8 cellular contexts compared by ENCODE assay signal in the genomic region with DNA sequence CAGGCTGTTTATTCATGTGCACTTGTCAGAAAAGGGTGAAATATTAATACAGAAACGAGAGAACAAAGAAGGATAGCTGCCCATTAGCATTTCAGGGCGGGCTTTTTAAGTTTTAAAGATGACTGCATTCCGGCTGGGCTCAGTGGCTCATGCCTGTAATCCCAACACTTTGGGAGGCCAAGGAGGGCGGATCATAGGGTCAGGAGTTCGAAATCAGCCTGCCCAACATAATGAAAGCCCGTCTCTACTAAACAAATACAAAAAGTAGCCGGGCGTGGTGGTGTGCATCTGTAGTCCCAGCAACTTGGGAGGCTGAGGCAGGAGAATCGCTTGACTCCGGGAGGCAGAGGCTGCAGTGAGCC.
DNase-seq lines count a peak whose midpoint lies in the region; TF ChIP-seq lines count a peak whose summit lies in the region.

No MANE protein-coding gene starts in this region.

- H3K9me3 Mint-ChIP-seq in HFFc6 = no peaks in the 10 kb centered on the region

- no peak overlapping the region for H3K27ac Mint-ChIP-seq in HFFc6

- H3K4me1 Mint-ChIP-seq in HFFc6 (ENCODE audit: low read depth) = no peaks in the 10 kb centered on the region

- no peak for TF ChIP-seq CTCF in HFFc6 (IDR thresholded peaks at IDR 0.05)

- no peaks in the 10 kb centered on the region for H3K36me3 ChIP-seq in skeletal muscle tissue (ENCODE audit: control insufficient read depth in 3 of 3, insufficient read depth in 3 of 3, low read length in 3 of 3)

- H3K4me3 Mint-ChIP-seq in HFFc6 = no peak overlapping the region

- H3K27me3 Mint-ChIP-seq in HFFc6 (ENCODE audit: insufficient read depth) = peaks cover 1% of the 10 kb centered on the region

- peaks cover 45 to 89% (median 70%) of the 10 kb centered on the region in 3 donors for H3K27me3 ChIP-seq in skeletal muscle tissue (ENCODE audit: control insufficient read depth in 3 of 3, insufficient read depth in 3 of 3, low read length in 3 of 3)

- DNase-seq in DMS53 (lab: John Stamatoyannopoulos, UW) = peak; percentile 65
- DNase-seq in DMS53 treated with DMSO at 0.1 percent for 48 hours (lab: John Stamatoyannopoulos, UW; ENCODE audit: unreplicated experiment) = no peak
- peak; percentile 75 for DNase-seq in RKO (ENCODE audit: low spot score)
- peak; percentile 34 for DNase-seq in fibroblast of peridontal ligament (ENCODE audit: extremely low read depth)
- no peak for DNase-seq in NCI-H446 treated with DMSO at 0.1 percent for 48 hours (lab: John Stamatoyannopoulos, UW)
- DNase-seq in anterior cingulate cortex (lab: John Stamatoyannopoulos, UW) = no peak
- DNase-seq in HFFc6 = no peak

- H3K36me3 Mint-ChIP-seq in HFFc6 (ENCODE audit: low read depth) = no peaks in the 10 kb centered on the region

- peak overlapping the region; percentile 73 for H3K27ac ChIP-seq in skeletal muscle tissue (ENCODE audit: low read depth, low read length)

- H3K4me1 ChIP-seq in skeletal muscle tissue (ENCODE audit: control insufficient read depth in 3 of 3, insufficient read depth in 3 of 3, low read length in 3 of 3) = peaks cover 12 to 15% (median 12%) of the 10 kb centered on the region in 3 donors

- peaks cover 0 to 2% (median 0%) of the 10 kb centered on the region in 3 donors for H3K9me3 ChIP-seq in skeletal muscle tissue (ENCODE audit: control insufficient read depth in 3 of 3, low read length in 3 of 3)

- no peak overlapping the region for H3K9ac ChIP-seq in skeletal muscle tissue (ENCODE audit: low read depth in 1 of 3, low read length in 3 of 3)

- peak overlapping the region in 1 of 3 donors; percentile 83 for H3K4me3 ChIP-seq in skeletal muscle tissue (ENCODE audit: low read length in 3 of 3)

Comparison
In these comparisons a context has a peak if more than half of its experiments do, and no peak if none do; other contexts are left out.
1. DNase-seq: peak in DMS53 (single experiment), RKO (single experiment) and fibroblast of peridontal ligament (single experiment); none in DMS53 treated with DMSO at 0.1 percent for 48 hours (single experiment), NCI-H446 treated with DMSO at 0.1 percent for 48 hours (single experiment), anterior cingulate cortex (0 of 58) and HFFc6 (single experiment).